In genomic region chr1:62493656-62494055, GRCh38 we compare ENCODE assay signal across 20 cellular contexts.
"Had no signal": no experiment of that assay in that cellular context is flagged by ENCODE, and none has a peak within 500 bp of the region (broad histone marks: within the 10 kb centered on the region; RNA-seq: fewer than 3 reads in every experiment).

No MANE protein-coding gene starts in this region.

- H3K4me1 ChIP-seq: pancreas, thyroid gland had no signal

- H3K27ac Mint-ChIP-seq: activated CD4-positive, alpha-beta memory T cell treated with anti-CD3 and anti-CD28 coated beads, Interleukin-2, amount 10 ng/mL, durations not matched to agents 7 days and 5 days; activated naive CD4-positive, alpha-beta T cell treated with anti-CD3 and anti-CD28 coated beads, Interleukin-2, amount 50 U/mL, for 24 hours; brain; naive thymus-derived CD8-positive, alpha-beta T cell; stimulated activated memory B cell treated with anti-CD40 and anti-IgM and Interleukin-4, amounts not matched to agents 10 μg/mL and 1 μg/mL and 100 μg/mL, for 72 hours; WTC11 had no signal

- FAIRE-seq: pancreas, TTC549 had no signal

- H3K4me1 Mint-ChIP-seq: activated CD4-positive, alpha-beta memory T cell treated with anti-CD3 and anti-CD28 coated beads, Interleukin-2, amount 10 ng/mL, durations not matched to agents 7 days and 5 days; activated naive CD4-positive, alpha-beta T cell treated with anti-CD3 and anti-CD28 coated beads, Interleukin-2, amount 50 U/mL, for 24 hours; brain; naive thymus-derived CD8-positive, alpha-beta T cell; stimulated activated memory B cell treated with anti-CD40 and anti-IgM and Interleukin-4, amounts not matched to agents 10 μg/mL and 1 μg/mL and 100 μg/mL, for 72 hours had no signal

- H3K9me3 Mint-ChIP-seq: activated CD4-positive, alpha-beta memory T cell treated with anti-CD3 and anti-CD28 coated beads, Interleukin-2, amount 10 ng/mL, durations not matched to agents 7 days and 5 days; activated naive CD4-positive, alpha-beta T cell treated with anti-CD3 and anti-CD28 coated beads, Interleukin-2, amount 50 U/mL, for 24 hours; brain; naive thymus-derived CD8-positive, alpha-beta T cell; stimulated activated memory B cell treated with anti-CD40 and anti-IgM and Interleukin-4, amounts not matched to agents 10 μg/mL and 1 μg/mL and 100 μg/mL, for 72 hours; WTC11 had no signal

- ATAC-seq: left ventricle myocardium superior; naive thymus-derived CD8-positive, alpha-beta T cell; pancreas; stimulated activated memory B cell treated with anti-CD40 and anti-IgM and Interleukin-4, amounts not matched to agents 10 μg/mL and 1 μg/mL and 100 μg/mL, for 72 hours; WTC11 had no signal

- H3K4me3 Mint-ChIP-seq: activated CD4-positive, alpha-beta memory T cell treated with anti-CD3 and anti-CD28 coated beads, Interleukin-2, amount 10 ng/mL, durations not matched to agents 7 days and 5 days; activated naive CD4-positive, alpha-beta T cell treated with anti-CD3 and anti-CD28 coated beads, Interleukin-2, amount 50 U/mL, for 24 hours; brain; naive thymus-derived CD8-positive, alpha-beta T cell; stimulated activated memory B cell treated with anti-CD40 and anti-IgM and Interleukin-4, amounts not matched to agents 10 μg/mL and 1 μg/mL and 100 μg/mL, for 72 hours; WTC11 had no signal

- H3K9me3 ChIP-seq: pancreas, thyroid gland had no signal

- H3K27me3 Mint-ChIP-seq: activated CD4-positive, alpha-beta memory T cell treated with anti-CD3 and anti-CD28 coated beads, Interleukin-2, amount 10 ng/mL, durations not matched to agents 7 days and 5 days; activated naive CD4-positive, alpha-beta T cell treated with anti-CD3 and anti-CD28 coated beads, Interleukin-2, amount 50 U/mL, for 24 hours; naive thymus-derived CD8-positive, alpha-beta T cell; stimulated activated memory B cell treated with anti-CD40 and anti-IgM and Interleukin-4, amounts not matched to agents 10 μg/mL and 1 μg/mL and 100 μg/mL, for 72 hours had no signal

- H3K4me3 ChIP-seq: pancreas, thyroid gland had no signal

- H3K27ac ChIP-seq: pancreas, thyroid gland had no signal

- DNase-seq: activated CD4-positive, alpha-beta memory T cell treated with anti-CD3 and anti-CD28 coated beads, Interleukin-2, amount 10 ng/mL, durations not matched to agents 7 days and 5 days; activated CD4-positive, alpha-beta T cell treated with anti-CD3 and anti-CD28 coated beads for 4 hours; activated effector memory CD4-positive, alpha-beta T cell treated with anti-CD3 and anti-CD28 coated beads, Interleukin-2, amount 50 U/mL, for 16 hours; activated T-cell treated with anti-CD3 and anti-CD28 coated beads, Interleukin-2, amount 50 U/mL, for 48 hours; erythroblast; glutamatergic neuron; hypothalamus; kidney glomerular epithelial cell; left ventricle myocardium superior; mesenchymal stem cell; naive thymus-derived CD8-positive, alpha-beta T cell; pancreas; stimulated activated CD4-positive, alpha-beta T cell treated with anti-CD3 and anti-CD28 coated beads, Interleukin-2, amount 100 ng/mL, for 48 hours; T-helper 2 cell; thyroid gland had no signal

- H3K27me3 ChIP-seq: pancreas, thyroid gland had no signal
